14 cellular contexts compared by ENCODE assay signal in the genomic region with DNA sequence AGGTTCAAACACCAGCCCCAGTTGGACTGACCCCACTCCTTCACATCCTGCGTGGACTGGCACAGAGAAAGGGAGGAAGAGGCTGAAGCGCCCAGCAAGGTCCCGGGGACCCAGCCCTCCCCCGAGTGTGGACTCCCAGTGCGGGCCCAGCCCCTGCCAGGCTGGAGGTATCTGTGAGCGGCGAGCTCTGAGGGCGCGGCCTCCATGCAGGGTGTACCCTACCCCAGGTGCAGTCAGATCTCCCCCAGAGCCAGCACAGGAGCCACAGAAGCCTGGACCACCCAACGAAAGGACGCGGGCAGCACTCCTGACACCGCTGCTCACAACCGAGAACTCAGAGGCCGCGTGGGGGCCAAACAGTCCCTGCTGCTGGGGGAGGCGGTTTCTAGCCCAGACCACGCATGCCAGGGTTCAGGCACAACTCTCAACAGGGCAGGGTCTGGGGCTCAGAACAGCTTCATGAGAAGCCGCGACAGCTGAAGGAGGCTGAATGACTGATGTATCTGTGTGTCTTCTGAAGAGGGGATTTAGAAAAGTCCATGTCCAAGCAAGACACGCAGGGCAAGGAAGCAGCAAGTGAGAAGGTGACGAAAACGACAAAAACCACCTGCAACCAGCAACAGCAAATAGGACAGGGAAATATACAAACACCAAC. TPM values are rescaled to one million over a fixed set of nuclear protein-coding genes. Genes with fewer than 3 reads are reported as not detected.
DNase-seq lines count a peak whose midpoint lies in the region; ATAC-seq and TF ChIP-seq lines count a peak whose summit lies in the region.
"Had no signal": no experiment of that assay in that cellular context is flagged by ENCODE, and none has a peak within 500 bp of the region (broad histone marks: within the 10 kb centered on the region; RNA-seq: fewer than 3 reads in every experiment).

No MANE protein-coding gene starts in this region.

- peak overlapping the region; percentile 11 to 68 (median 54); a peak in 15 of 20 replicates for H3K4me3 ChIP-seq in BLaER1 treated with 17β-estradiol and CSF1 and Interleukin-3, amounts not matched to agents 10 nM and 100 nM
- no peak overlapping the region for H3K4me3 ChIP-seq in Peyer's patch
- H3K4me3 ChIP-seq in effector memory CD4-positive, alpha-beta T cell (ENCODE audit: insufficient read depth, low read depth, low read length, poor library complexity, severe bottlenecking), result no peak overlapping the region
- no peak overlapping the region for H3K4me3 ChIP-seq in vagina

- TF ChIP-seq POLR2A in Peyer's patch (IDR thresholded peaks at IDR 0.05), result no peak
- TF ChIP-seq POLR2A in vagina (IDR thresholded peaks at IDR 0.05), result no peak

- H3K4me3 Mint-ChIP-seq in nephron progenitor cell, result no peak overlapping the region

- no peak for DNase-seq in Peyer's patch
- DNase-seq in effector memory CD4-positive, alpha-beta T cell, result no peak
- DNase-seq in nephron progenitor cell, result no peak
- DNase-seq in stimulated activated CD4-positive, alpha-beta T cell treated with anti-CD3 and anti-CD28 coated beads, Interleukin-2, amount 100 ng/mL, for 24 hours, result no peak
- DNase-seq in GDM1 (lab: John Stamatoyannopoulos, UW), result no peak
- no peak for DNase-seq in vagina (ENCODE audit: extremely low spot score in 2 of 2)
- DNase-seq: activated effector memory CD4-positive, alpha-beta T cell treated with anti-CD3 and anti-CD28 coated beads, Interleukin-2, amount 50 U/mL, for 16 hours; IMR-90; NCI-H2029 treated with DMSO at 0.1 percent for 48 hours; stimulated activated CD4-positive, alpha-beta T cell treated with anti-CD3 and anti-CD28 coated beads, Interleukin-2, amount 100 ng/mL, for 48 hours; tibial artery had no signal

- peak overlapping the region; percentile 73 to 89 (median 82) for H3K9ac ChIP-seq in BLaER1 treated with 17β-estradiol and CSF1 and Interleukin-3, amounts not matched to agents 10 nM and 100 nM

- no peaks in the 10 kb centered on the region for H3K9me3 ChIP-seq in BLaER1 treated with 17β-estradiol and CSF1 and Interleukin-3, amounts not matched to agents 10 nM and 100 nM (replicated peaks in 1 of 11)
- H3K9me3 ChIP-seq in Peyer's patch, result no peaks in the 10 kb centered on the region
- H3K9me3 ChIP-seq in effector memory CD4-positive, alpha-beta T cell (ENCODE audit: control insufficient read depth, low read length), result no peaks in the 10 kb centered on the region
- no peaks in the 10 kb centered on the region for H3K9me3 ChIP-seq in vagina
- H3K9me3 ChIP-seq: tibial artery had no signal

- H3K27ac ChIP-seq in BLaER1 treated with 17β-estradiol and CSF1 and Interleukin-3, amounts not matched to agents 10 nM and 100 nM, result peak overlapping the region; percentile 59 to 97 (median 93)
- H3K27ac ChIP-seq in Peyer's patch, result peak overlapping the region; percentile 49 to 78 (median 62)
- H3K27ac ChIP-seq in effector memory CD4-positive, alpha-beta T cell (ENCODE audit: insufficient read depth, low read length, poor library complexity, severe bottlenecking), result peak overlapping the region; percentile 65
- no peak overlapping the region for H3K27ac ChIP-seq in vagina

- no peak for TF ChIP-seq CTCF in Peyer's patch (IDR thresholded peaks at IDR 0.05)
- TF ChIP-seq CTCF in nephron progenitor cell (IDR thresholded peaks at IDR 0.05), result no peak
- TF ChIP-seq CTCF in vagina (IDR thresholded peaks at IDR 0.05), result no peak

- H3K4me2 ChIP-seq in BLaER1 treated with 17β-estradiol and CSF1 and Interleukin-3, amounts not matched to agents 10 nM and 100 nM, result peak overlapping the region; percentile 88 to 100 (median 98)

- H3K4me1 ChIP-seq in BLaER1 treated with 17β-estradiol and CSF1 and Interleukin-3, amounts not matched to agents 10 nM and 100 nM, result peaks cover 52 to 78% (median 62%) of the 10 kb centered on the region in 10 experiments
- H3K4me1 ChIP-seq in Peyer's patch (peaks cover 0 to 12% (median 7%) of the 10 kb centered on the region in 4 donors), vagina (peaks cover 30% of the 10 kb centered on the region)
- peaks cover 43% of the 10 kb centered on the region for H3K4me1 ChIP-seq in effector memory CD4-positive, alpha-beta T cell (ENCODE audit: control insufficient read depth, insufficient read depth, low read length, poor library complexity, severe bottlenecking)

- intact Hi-C loops in vagina (cut with DNase I), result no loop called here

- peak overlapping the region; percentile 23 for H3K27ac Mint-ChIP-seq in nephron progenitor cell

- no peaks in the 10 kb centered on the region for H3K9me3 Mint-ChIP-seq in nephron progenitor cell

- H3K27me3 Mint-ChIP-seq in nephron progenitor cell (ENCODE audit: low read depth, poor library complexity), result peaks cover 3% of the 10 kb centered on the region

- H3K36me3 ChIP-seq in BLaER1 treated with 17β-estradiol and CSF1 and Interleukin-3, amounts not matched to agents 10 nM and 100 nM, result peaks cover 28 to 60% (median 44%) of the 10 kb centered on the region in 11 experiments
- H3K36me3 ChIP-seq in Peyer's patch (peaks cover 0 to 60% (median 0%) of the 10 kb centered on the region in 3 donors), vagina (peaks cover 0 to 28% of the 10 kb centered on the region in 2 donors)
- peaks cover 21% of the 10 kb centered on the region for H3K36me3 ChIP-seq in effector memory CD4-positive, alpha-beta T cell (ENCODE audit: control insufficient read depth, insufficient read depth, low read length)

- peaks cover 39% of the 10 kb centered on the region for H3K4me1 Mint-ChIP-seq in nephron progenitor cell

- no peaks in the 10 kb centered on the region for H3K27me3 ChIP-seq in BLaER1 treated with 17β-estradiol and CSF1 and Interleukin-3, amounts not matched to agents 10 nM and 100 nM
- H3K27me3 ChIP-seq in Peyer's patch (no peaks in the 10 kb centered on the region), vagina (no peaks in the 10 kb centered on the region)
- no peaks in the 10 kb centered on the region for H3K27me3 ChIP-seq in effector memory CD4-positive, alpha-beta T cell (replicated peaks; ENCODE audit: control insufficient read depth, insufficient read depth, low read length, poor library complexity, severe bottlenecking)
- H3K27me3 ChIP-seq: tibial artery had no signal

- peaks cover 7 to 41% (median 14%) of the 10 kb centered on the region in 11 experiments; a peak in 17 of 22 replicates for H4K20me1 ChIP-seq in BLaER1 treated with 17β-estradiol and CSF1 and Interleukin-3, amounts not matched to agents 10 nM and 100 nM

- no peak for ATAC-seq in HG02798 (IDR thresholded peaks at IDR 0.05; ENCODE audit: poor library complexity, unreplicated experiment)
- ATAC-seq: Panc1 had no signal

- H3K36me3 Mint-ChIP-seq in nephron progenitor cell (ENCODE audit: low read depth), result peaks cover 11% of the 10 kb centered on the region

RNA-seq across cellular contexts. Expression of gene SLC38A10, which starts 8.5 kb away (rescaled TPM):
- 100 to 1,000 TPM; 126 to 206 (median 169) TPM for total RNA-seq in Peyer's patch
- total RNA-seq in vagina, result 67.5 TPM

RNA-seq across cellular contexts. Expression of gene NDUFAF8, which starts 47.5 kb away (rescaled TPM):
- total RNA-seq in Peyer's patch (10 to 100 TPM; 17.8 to 62.7 (median 25.2) TPM), vagina (52.5 TPM)

RNA-seq across cellular contexts. Expression of gene TEPSIN, which starts 47.8 kb away (rescaled TPM):
- total RNA-seq in Peyer's patch (100 to 1,000 TPM in 1 of 4 donors, 10 to 100 TPM in 3; 38.0 to 156 (median 79.4) TPM), vagina (35.4 TPM)

Comparison
In these comparisons a context has a peak if more than half of its experiments do, and no peak if none do; other contexts are left out.
1. H3K4me3 ChIP-seq: peak in BLaER1 treated with 17β-estradiol and CSF1 and Interleukin-3, amounts not matched to agents 10 nM and 100 nM (10 of 10); none in Peyer's patch (0 of 4), effector memory CD4-positive, alpha-beta T cell (single experiment) and vagina (0 of 2).